16 cellular contexts compared by ENCODE assay signal in the genomic region with DNA sequence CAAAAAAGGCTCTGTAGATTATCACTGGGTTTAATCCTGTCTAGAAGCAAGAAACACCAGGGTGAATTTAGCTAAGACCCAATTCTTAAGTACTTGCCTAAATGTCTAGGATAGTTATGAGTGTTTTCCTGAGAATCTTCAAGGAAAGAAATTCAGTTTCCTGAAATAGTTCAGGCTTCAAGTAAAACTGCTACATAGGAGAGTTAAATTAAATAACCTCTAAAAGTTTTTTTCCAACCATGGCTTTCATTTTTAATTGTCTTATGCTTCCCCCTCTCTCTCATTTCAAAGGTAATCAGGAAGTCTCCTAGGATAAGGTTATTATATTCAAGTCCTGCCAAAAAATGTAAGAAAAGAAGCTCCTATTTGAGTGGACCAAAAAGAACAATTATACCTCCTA.
"Had no signal": no experiment of that assay in that cellular context is flagged by ENCODE, and none has a peak within 500 bp of the region (broad histone marks: within the 10 kb centered on the region; RNA-seq: fewer than 3 reads in every experiment).

No MANE protein-coding gene starts in this region.

- H3K27me3 ChIP-seq: ascending aorta, pancreas, thyroid gland had no signal

- H3K27ac Mint-ChIP-seq: endodermal cell had no signal

- H3K4me3 ChIP-seq: ascending aorta, dorsolateral prefrontal cortex, gastroesophageal sphincter, heart right ventricle, lower lobe of right lung, pancreas, thyroid gland had no signal

- ATAC-seq: gastroesophageal sphincter, heart right ventricle, left colon, lower lobe of right lung, pancreas had no signal

- H3K4me3 Mint-ChIP-seq: endodermal cell had no signal

- H3K9me3 ChIP-seq: ascending aorta, lower lobe of right lung, pancreas, thyroid gland had no signal

- DNase-seq: activated CD4-positive, alpha-beta T cell treated with anti-CD3 and anti-CD28 coated beads, Interleukin-2, amount 50 U/mL, for 48 hours; activated CD4-positive, CD25-positive, alpha-beta regulatory T cell treated with anti-CD3 and anti-CD28 coated beads, Interleukin-2, amount 50 U/mL, for 72 hours; activated naive CD4-positive, alpha-beta T cell; dorsolateral prefrontal cortex; endodermal cell; heart right ventricle; left colon; lower lobe of right lung; midbrain; pancreas; stimulated activated CD4-positive, alpha-beta T cell treated with anti-CD3 and anti-CD28 coated beads, Interleukin-12 subunit alpha, Interleukin-12 subunit beta, amount 100 ng/mL, for 4 hours; stimulated activated CD4-positive, alpha-beta T cell treated with anti-CD3 and anti-CD28 coated beads, Interleukin-2, amount 100 ng/mL, for 24 hours; T-helper 9 cell; thyroid gland had no signal

- H3K36me3 ChIP-seq: ascending aorta, gastroesophageal sphincter, heart right ventricle, lower lobe of right lung, pancreas, thyroid gland had no signal

- H3K4me1 ChIP-seq: ascending aorta, gastroesophageal sphincter, heart right ventricle, lower lobe of right lung, pancreas, thyroid gland had no signal

- H3K27ac ChIP-seq: ascending aorta, dorsolateral prefrontal cortex, gastroesophageal sphincter, heart right ventricle, lower lobe of right lung, pancreas, thyroid gland had no signal
